ENCODE assay signal across 21 cellular contexts in the genomic region with DNA sequence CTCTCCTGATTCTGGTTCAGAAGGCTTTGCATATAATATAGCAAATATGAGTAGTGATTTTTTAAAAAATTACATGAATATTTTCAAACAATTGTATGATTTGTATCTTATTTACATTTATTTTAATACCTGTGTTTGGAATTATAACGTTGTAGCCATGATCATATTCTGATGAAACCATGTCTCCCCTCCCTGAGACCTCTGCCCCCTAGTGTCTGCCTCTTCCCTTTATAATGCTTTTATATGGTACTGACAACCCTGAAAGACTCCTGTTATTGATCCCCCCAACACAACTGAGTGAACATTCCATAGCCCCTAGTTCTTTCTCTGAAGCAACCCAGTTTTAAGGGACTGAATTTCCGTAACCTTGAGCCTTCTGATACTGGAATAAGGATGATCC.
"Had no signal": no experiment of that assay in that cellular context is flagged by ENCODE, and none has a peak within 500 bp of the region (broad histone marks: within the 10 kb centered on the region; RNA-seq: fewer than 3 reads in every experiment).

No MANE protein-coding gene starts in this region.

- H3K4me3 Mint-ChIP-seq: memory B cell; nephron; stimulated activated memory B cell treated with anti-CD40 and anti-IgM and Interleukin-4, amounts not matched to agents 10 μg/mL and 1 μg/mL and 100 μg/mL, for 72 hours; stimulated activated naive CD8-positive, alpha-beta T cell treated with anti-CD3 and anti-CD28 coated beads, Interleukin-15, amount 100 ng/mL, for 72 hours had no signal

- H3K4me3 ChIP-seq: coronary artery, heart left ventricle, left lung, lower lobe of right lung, spleen, testis, tibial nerve had no signal

- H3K36me3 ChIP-seq: heart left ventricle, left lung, lower lobe of right lung, neutrophil, spleen, tibial nerve had no signal

- H3K27ac Mint-ChIP-seq: memory B cell; nephron; stimulated activated memory B cell treated with anti-CD40 and anti-IgM and Interleukin-4, amounts not matched to agents 10 μg/mL and 1 μg/mL and 100 μg/mL, for 72 hours had no signal

- H3K27me3 ChIP-seq: left lung, neutrophil, spleen, testis, tibial nerve had no signal

- H3K36me3 Mint-ChIP-seq: memory B cell; stimulated activated memory B cell treated with anti-CD40 and anti-IgM and Interleukin-4, amounts not matched to agents 10 μg/mL and 1 μg/mL and 100 μg/mL, for 72 hours had no signal

- H3K4me1 Mint-ChIP-seq: memory B cell; nephron; stimulated activated memory B cell treated with anti-CD40 and anti-IgM and Interleukin-4, amounts not matched to agents 10 μg/mL and 1 μg/mL and 100 μg/mL, for 72 hours; stimulated activated naive CD8-positive, alpha-beta T cell treated with anti-CD3 and anti-CD28 coated beads, Interleukin-15, amount 100 ng/mL, for 72 hours had no signal

- DNase-seq: effector CD4-positive, alpha-beta T cell; heart left ventricle; hippocampal formation; islet precursor cell; left lung; lower lobe of right lung; midbrain; spleen; stimulated activated CD4-positive, alpha-beta T cell treated with anti-CD3 and anti-CD28 coated beads, Interleukin-15, amount 100 ng/mL, for 24 hours; stimulated activated CD4-positive, alpha-beta T cell treated with anti-CD3 and anti-CD28 coated beads, Interleukin-1b, Interleukin-23, amount 100 ng/mL, for 48 hours; stimulated activated CD4-positive, alpha-beta T cell treated with anti-CD3 and anti-CD28 coated beads, Interleukin-4, amount 100 ng/mL, for 24 hours; stimulated activated naive CD8-positive, alpha-beta T cell treated with anti-CD3 and anti-CD28 coated beads, Interleukin-15, amount 100 ng/mL, for 72 hours; testis had no signal

- H3K9me3 Mint-ChIP-seq: nephron had no signal

- H3K27me3 Mint-ChIP-seq: memory B cell; stimulated activated memory B cell treated with anti-CD40 and anti-IgM and Interleukin-4, amounts not matched to agents 10 μg/mL and 1 μg/mL and 100 μg/mL, for 72 hours; stimulated activated naive CD8-positive, alpha-beta T cell treated with anti-CD3 and anti-CD28 coated beads, Interleukin-15, amount 100 ng/mL, for 72 hours had no signal

- ATAC-seq: esophagus mucosa; heart left ventricle; left lung; lower lobe of right lung; sciatic nerve; stimulated activated memory B cell treated with anti-CD40 and anti-IgM and Interleukin-4, amounts not matched to agents 10 μg/mL and 1 μg/mL and 100 μg/mL, for 72 hours; stimulated activated naive CD8-positive, alpha-beta T cell treated with anti-CD3 and anti-CD28 coated beads, Interleukin-15, amount 100 ng/mL, for 72 hours had no signal
